ENCODE assay signal across 8 cellular contexts in genomic region chr1:153775432-153776311, GRCh38. TPM values are rescaled to one million over a fixed set of nuclear protein-coding genes. Genes with fewer than 3 reads are reported as not detected.
DNase-seq lines count a peak whose midpoint lies in the region; ATAC-seq, FAIRE-seq and TF ChIP-seq lines count a peak whose summit lies in the region.

No MANE protein-coding gene starts in this region.

- TF ChIP-seq CTCF in body of pancreas (IDR thresholded peaks at IDR 0.05) = peak in 2 of 7 experiments; percentile 15 to 30

- peak overlapping the region; percentile 65 to 86 (median 78) for H3K27ac ChIP-seq in body of pancreas

- 0 to 1% methylated on average over 2 to 81 of the region's 83 CpGs for WGBS in body of pancreas, 2 donors

- FAIRE-seq in H54 (lab: Jason Lieb, UNC) = no peak

- H3K4me1 ChIP-seq in body of pancreas = peaks cover 58% of the 10 kb centered on the region

- intact Hi-C loops in body of pancreas (cut with DNase I) = no loop called here

- H3K9me3 ChIP-seq in body of pancreas = no peaks in the 10 kb centered on the region

- TF ChIP-seq POLR2A in body of pancreas (IDR thresholded peaks at IDR 0.05) (peak; percentile 38 to 62 (median 51)), H54 (IDR thresholded peaks at IDR 0.05; ENCODE audit: low read depth, low read length) (no peak; the same call in 1 of the 2 replicates)

- H3K27me3 ChIP-seq in body of pancreas = no peaks in the 10 kb centered on the region

- ATAC-seq in GM21619 (IDR thresholded peaks at IDR 0.05; ENCODE audit: unreplicated experiment) (peak; percentile 50), body of pancreas (peak; percentile 62)

- DNase-seq in Caki2 (ENCODE audit: low read depth) = peak; percentile 61
- DNase-seq in NCI-H1417 treated with DMSO at 0.1 percent for 48 hours (lab: John Stamatoyannopoulos, UW) = peak; percentile 30
- peak; percentile 51 for DNase-seq in T-helper 9 cell
- peak; percentile 68 to 85 (median 76) for DNase-seq in body of pancreas
- DNase-seq in iPS-NIHi7 (ENCODE audit: extremely low spot score) = peak; percentile 93
- peak; percentile 23 to 41 for DNase-seq in stimulated activated CD4-positive, alpha-beta T cell treated with anti-CD3 and anti-CD28 coated beads, Interleukin-15, amount 100 ng/mL, for 1 hour (ENCODE audit: low read depth in 1 of 2, low spot score in 1 of 2)
- DNase-seq in H54 (ENCODE audit: insufficient read length, low spot score) = no peak

- in situ Hi-C loops in Caki2 (cut with HindIII; ENCODE audit: low pct_unique_long_range_greater_than_20kb, low sequenced_read_pairs) = no loop called here

- H3K36me3 ChIP-seq in body of pancreas (replicated peaks in 1 of 2; ENCODE audit: insufficient read depth in 1 of 2, low read depth in 2 of 2) = peaks cover 0 to 2% of the 10 kb centered on the region in 2 donors

- H3K4me3 ChIP-seq in body of pancreas = peak overlapping the region; percentile 16 to 49

RNA-seq across cellular contexts. Expression of gene SLC27A3, which starts 0.5 kb away (rescaled TPM):
- 34.8 and 43.2 TPM in 2 replicates for total RNA-seq in Caki2 (2014; rRNA removed; shearing (Covaris generic); ENCODE audit: low replicate concordance)
- total RNA-seq in body of pancreas = 10 to 100 TPM; 15.0 to 21.1 TPM

RNA-seq across cellular contexts. Expression of gene INTS3, which starts 47.8 kb away (rescaled TPM):
- 19.9 and 23.1 TPM in 2 replicates for total RNA-seq in Caki2 (2014; rRNA removed; shearing (Covaris generic); ENCODE audit: low replicate concordance)
- total RNA-seq in body of pancreas = 10 to 100 TPM; 25.4 to 33.3 TPM
